ENCODE assay signal across 24 cellular contexts in the genomic region with DNA sequence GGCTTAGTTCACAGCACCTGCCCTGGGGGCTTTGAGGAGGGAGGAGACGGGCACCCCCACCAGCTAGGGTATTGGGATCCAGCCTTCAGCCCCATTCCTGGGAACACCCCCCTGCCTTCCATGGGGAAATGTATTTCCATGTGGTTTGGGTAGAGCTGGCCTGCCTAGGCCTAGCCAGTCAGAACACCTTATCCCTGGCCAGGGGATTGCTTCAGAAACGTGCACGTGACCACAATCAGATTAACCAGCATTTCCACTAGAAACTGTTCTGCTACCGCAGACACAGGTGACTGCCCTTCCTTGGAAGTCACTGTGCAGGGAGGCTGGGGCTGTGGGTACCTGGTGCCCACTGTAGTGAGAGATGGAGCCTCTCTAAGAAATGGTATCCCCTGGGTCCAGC. TPM values are rescaled to one million over a fixed set of nuclear protein-coding genes. Genes with fewer than 3 reads are reported as not detected.
"Had no signal": no experiment of that assay in that cellular context is flagged by ENCODE, and none has a peak within 500 bp of the region (broad histone marks: within the 10 kb centered on the region; RNA-seq: fewer than 3 reads in every experiment).

No MANE protein-coding gene starts in this region.

- H3K9me3 Mint-ChIP-seq: activated naive CD8-positive, alpha-beta T cell treated with anti-CD3 and anti-CD28 coated beads for 36 hours; activated T-cell treated with anti-CD3 and anti-CD28 coated beads, Interleukin-2, amount 50 U/mL, for 4 hours had no signal

- ATAC-seq: activated T-cell treated with anti-CD3 and anti-CD28 coated beads, Interleukin-2, amount 50 U/mL, for 4 hours; T-helper 17 cell had no signal

- H3K4me3 Mint-ChIP-seq: activated CD4-positive, alpha-beta memory T cell treated with anti-CD3 and anti-CD28 coated beads for 36 hours; activated CD4-positive, alpha-beta T cell treated with anti-CD3 and anti-CD28 coated beads, Interleukin-2, amount 10 ng/mL, durations not matched to agents 7 days and 5 days; activated naive CD4-positive, alpha-beta T cell treated with anti-CD3 and anti-CD28 coated beads, Interleukin-2, amount 10 ng/mL, durations not matched to agents 7 days and 5 days; activated naive CD8-positive, alpha-beta T cell treated with anti-CD3 and anti-CD28 coated beads for 36 hours; activated T-cell treated with anti-CD3 and anti-CD28 coated beads, Interleukin-2, amount 50 U/mL, for 4 hours; T-helper 17 cell had no signal

- H3K27ac ChIP-seq: breast epithelium had no signal

- DNase-seq: activated CD4-positive, alpha-beta memory T cell treated with anti-CD3 and anti-CD28 coated beads for 36 hours; activated CD4-positive, alpha-beta T cell treated with anti-CD3 and anti-CD28 coated beads, Interleukin-2, amount 10 ng/mL, durations not matched to agents 7 days and 5 days; activated CD4-positive, CD25-positive, alpha-beta regulatory T cell; activated CD8-positive, alpha-beta memory T cell treated with anti-CD3 and anti-CD28 coated beads for 24 hours; activated effector memory CD4-positive, alpha-beta T cell treated with anti-CD3 and anti-CD28 coated beads, Interleukin-2, amount 50 U/mL, for 16 hours; activated naive CD4-positive, alpha-beta T cell treated with anti-CD3 and anti-CD28 coated beads, Interleukin-2, amount 10 ng/mL, durations not matched to agents 7 days and 5 days; activated naive CD8-positive, alpha-beta T cell treated with anti-CD3 and anti-CD28 coated beads for 36 hours; activated T-cell treated with anti-CD3 and anti-CD28 coated beads, Interleukin-2, amount 50 U/mL, for 4 hours; aorta; caudate nucleus; Kasumi-1; KBM-7; NCI-H1105 treated with DMSO at 0.1 percent for 48 hours; NCI-H146; NCI-H187 treated with DMSO at 0.1 percent for 48 hours; NCI-H2081 treated with DMSO at 0.1 percent for 48 hours; NCI-H446; NCI-H524; SHP77 treated with DMSO at 0.1 percent for 48 hours; T-helper 17 cell; T-helper 9 cell had no signal

- FAIRE-seq: RCC 7860 had no signal

- H3K27me3 ChIP-seq: breast epithelium had no signal

- H3K4me1 Mint-ChIP-seq: activated CD4-positive, alpha-beta T cell treated with anti-CD3 and anti-CD28 coated beads, Interleukin-2, amount 10 ng/mL, durations not matched to agents 7 days and 5 days; activated naive CD4-positive, alpha-beta T cell treated with anti-CD3 and anti-CD28 coated beads, Interleukin-2, amount 10 ng/mL, durations not matched to agents 7 days and 5 days; activated naive CD8-positive, alpha-beta T cell treated with anti-CD3 and anti-CD28 coated beads for 36 hours had no signal

- H3K9me3 ChIP-seq: breast epithelium had no signal

- H3K27ac Mint-ChIP-seq: activated CD4-positive, alpha-beta memory T cell treated with anti-CD3 and anti-CD28 coated beads for 36 hours; activated CD4-positive, alpha-beta T cell treated with anti-CD3 and anti-CD28 coated beads, Interleukin-2, amount 10 ng/mL, durations not matched to agents 7 days and 5 days; activated naive CD4-positive, alpha-beta T cell treated with anti-CD3 and anti-CD28 coated beads, Interleukin-2, amount 10 ng/mL, durations not matched to agents 7 days and 5 days; activated naive CD8-positive, alpha-beta T cell treated with anti-CD3 and anti-CD28 coated beads for 36 hours; T-helper 17 cell had no signal

- H3K27me3 Mint-ChIP-seq: activated CD4-positive, alpha-beta memory T cell treated with anti-CD3 and anti-CD28 coated beads for 36 hours; activated CD4-positive, alpha-beta T cell treated with anti-CD3 and anti-CD28 coated beads, Interleukin-2, amount 10 ng/mL, durations not matched to agents 7 days and 5 days; activated naive CD4-positive, alpha-beta T cell treated with anti-CD3 and anti-CD28 coated beads, Interleukin-2, amount 10 ng/mL, durations not matched to agents 7 days and 5 days; activated naive CD8-positive, alpha-beta T cell treated with anti-CD3 and anti-CD28 coated beads for 36 hours; T-helper 17 cell had no signal

- H3K4me1 ChIP-seq: breast epithelium had no signal

- H3K4me3 ChIP-seq: breast epithelium had no signal

RNA-seq across cellular contexts. Expression of gene LCN2, which starts 24.8 kb away (rescaled TPM):
- total RNA-seq: activated CD4-positive, alpha-beta memory T cell treated with anti-CD3 and anti-CD28 coated beads for 36 hours; activated CD4-positive, alpha-beta T cell treated with anti-CD3 and anti-CD28 coated beads, Interleukin-2, amount 10 ng/mL, durations not matched to agents 7 days and 5 days; activated naive CD8-positive, alpha-beta T cell treated with anti-CD3 and anti-CD28 coated beads for 36 hours; activated T-cell treated with anti-CD3 and anti-CD28 coated beads, Interleukin-2, amount 50 U/mL, for 4 hours; SK-MEL-5 had no signal
